In the genomic region with DNA sequence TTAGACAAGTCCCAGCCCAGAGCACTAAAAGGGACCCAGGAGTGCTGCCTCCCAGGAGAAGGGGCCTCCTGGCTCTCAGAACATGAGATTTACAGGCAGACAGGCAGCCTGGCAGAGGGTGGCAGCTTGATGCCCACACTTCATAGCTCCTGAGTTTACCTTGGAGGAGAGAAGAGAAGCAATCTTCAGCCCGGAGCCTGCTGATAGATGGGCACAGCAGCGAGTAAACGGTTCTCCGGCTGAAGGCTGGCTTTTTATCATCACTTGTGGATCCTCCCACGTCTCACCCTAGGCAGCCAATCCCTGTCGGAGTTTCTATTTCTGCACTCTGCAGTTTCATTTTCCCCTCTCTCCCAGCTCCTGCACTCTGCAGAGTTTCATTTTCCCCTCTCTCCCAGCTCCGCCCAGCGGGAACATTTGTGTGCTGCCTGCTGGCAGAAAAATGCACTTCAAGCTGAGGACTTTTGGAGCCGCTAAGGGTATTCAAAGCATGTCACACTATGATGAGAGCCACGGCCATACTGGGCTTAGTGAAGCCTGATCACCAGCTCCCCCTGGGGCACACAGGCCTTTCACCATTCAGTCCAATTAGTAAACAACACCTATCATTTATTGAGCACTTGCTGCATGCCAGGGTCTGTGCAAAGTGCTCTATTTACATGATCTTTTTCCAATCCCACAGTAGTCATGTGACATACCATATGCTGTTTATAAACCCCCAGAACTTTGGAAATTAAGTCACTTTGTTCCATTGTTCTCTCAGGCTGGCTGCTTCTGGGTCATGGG, we compare ENCODE assay signal across 8 cellular contexts. TPM values are rescaled to one million over a fixed set of nuclear protein-coding genes. Genes with fewer than 3 reads are reported as not detected.
DNase-seq lines count a peak whose midpoint lies in the region; ATAC-seq, FAIRE-seq and TF ChIP-seq lines count a peak whose summit lies in the region.

A gene with protein sequence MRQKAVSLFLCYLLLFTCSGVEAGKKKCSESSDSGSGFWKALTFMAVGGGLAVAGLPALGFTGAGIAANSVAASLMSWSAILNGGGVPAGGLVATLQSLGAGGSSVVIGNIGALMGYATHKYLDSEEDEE (minus strand): TSS at position 229 of the 786 bp plus-strand sequence. CDS start 2,878 bp downstream, outside the sequence.

- TF ChIP-seq EP300 in H1 (IDR thresholded peaks at IDR 0.05; ENCODE audit: borderline replicate concordance in 1 of 2, low read depth in 2 of 2, low read length in 2 of 2), result no peak

- H2BK12ac ChIP-seq in H1 (ENCODE audit: low read depth, low read length), result no peak within 1 kb of the TSS

- H2BK5ac ChIP-seq in H1 (ENCODE audit: low read depth, low read length), result no peak within 1 kb of the TSS
- no peak within 1 kb of the TSS for H2BK5ac ChIP-seq in mesendoderm (ENCODE audit: low read length)

- no peaks in the 10 kb centered on the region for H3K36me3 ChIP-seq in CD8-positive, alpha-beta T cell (ENCODE audit: insufficient read depth, low read length)
- no peaks in the 10 kb centered on the region for H3K36me3 ChIP-seq in H1 (ENCODE audit: control insufficient read depth in 2 of 4, insufficient read depth in 4 of 4, low read length in 3 of 4)
- no peaks in the 10 kb centered on the region for H3K36me3 ChIP-seq in mesendoderm (ENCODE audit: control insufficient read depth, insufficient read depth, low read length)

- H3K4me3 Mint-ChIP-seq in CD8-positive, alpha-beta T cell, result peak within 1 kb of the TSS; percentile 92

- H2AK5ac ChIP-seq in H1 (ENCODE audit: low read depth, low read length), result no peak within 1 kb of the TSS
- no peak within 1 kb of the TSS for H2AK5ac ChIP-seq in mesendoderm (ENCODE audit: low read length)

- H2BK20ac ChIP-seq in H1 (ENCODE audit: low read length), result peak within 1 kb of the TSS; percentile 15; the same call in 1 of the 2 replicates

- no peak within 1 kb of the TSS for H4K8ac ChIP-seq in H1 (ENCODE audit: extremely low read depth, insufficient read depth, low read length)
- no peak within 1 kb of the TSS for H4K8ac ChIP-seq in mesendoderm (ENCODE audit: low read depth, low read length)

- H4K5ac ChIP-seq in H1 (ENCODE audit: insufficient read length, low read depth, low read length), result no peak within 1 kb of the TSS
- no peak within 1 kb of the TSS for H4K5ac ChIP-seq in mesendoderm (ENCODE audit: low read length)

- H3K36me3 Mint-ChIP-seq in CD8-positive, alpha-beta T cell, result peaks cover 8% of the 10 kb centered on the region

- peak; percentile 47 to 82 (median 69) for DNase-seq in CD8-positive, alpha-beta T cell
- DNase-seq in HT-29 (ENCODE audit: low spot score), result peak; percentile 92
- peak; percentile 66 for DNase-seq in NK-92 treated with Interleukin-12 subunit alpha and Interleukin-12 subunit beta, amount 100 ng/mL, for 24 hours (lab: John Stamatoyannopoulos, UW)
- peak; percentile 44 to 72 for DNase-seq in activated CD8-positive, alpha-beta memory T cell treated with anti-CD3 and anti-CD28 coated beads for 4 hours (ENCODE audit: low read depth in 2 of 2)
- peak in 1 of 2 experiments; percentile 72 for DNase-seq in H1 (ENCODE audit: low read depth in 1 of 2, low spot score in 2 of 2)
- DNase-seq in mesendoderm, result peak; percentile 95
- DNase-seq in stimulated activated CD8-positive, alpha-beta memory T cell treated with anti-CD3 and anti-CD28 coated beads, Interleukin-15, amount 100 ng/mL, for 1 hour (ENCODE audit: low read depth), result peak; percentile 45

- peak within 1 kb of the TSS; percentile 71 for H3K4me3 ChIP-seq in CD8-positive, alpha-beta T cell (ENCODE audit: low read depth, low read length)
- peak within 1 kb of the TSS; percentile 2 to 51 (median 28); a peak in 5 of 8 replicates for H3K4me3 ChIP-seq in H1 (ENCODE audit: extremely low read depth in 1 of 4, insufficient read depth in 2 of 4, low read depth in 3 of 4, low read length in 4 of 4)
- H3K4me3 ChIP-seq in mesendoderm (ENCODE audit: low read length), result no peak within 1 kb of the TSS

- H3K4ac ChIP-seq in H1 (replicated peaks; ENCODE audit: insufficient read length, low read depth, low read length), result no peak within 1 kb of the TSS
- H3K4ac ChIP-seq in mesendoderm (ENCODE audit: low read depth, low read length), result no peak within 1 kb of the TSS

- H3K14ac ChIP-seq in H1 (ENCODE audit: insufficient read length), result no peak within 1 kb of the TSS

- peak within 1 kb of the TSS; percentile 98 for H3K27ac Mint-ChIP-seq in CD8-positive, alpha-beta T cell

- H3K9me3 Mint-ChIP-seq in CD8-positive, alpha-beta T cell, result no peaks in the 10 kb centered on the region

- peak; percentile 28 for TF ChIP-seq CTCF in CD8-positive, alpha-beta T cell (IDR thresholded peaks at IDR 0.05)
- peak in 2 of 3 experiments; percentile 15 to 43; a peak in 2 of 4 replicates for TF ChIP-seq CTCF in H1 (IDR thresholded peaks at IDR 0.05; ENCODE audit: control extremely low read depth in 1 of 3, insufficient read depth in 1 of 3, low read depth in 1 of 3, low read length in 3 of 3)

- H2BK15ac ChIP-seq in H1 (ENCODE audit: low read length) (peak within 1 kb of the TSS; percentile 2; the same call in 1 of the 2 replicates), mesendoderm (replicated peaks; ENCODE audit: low read depth) (no peak within 1 kb of the TSS)

- H3K56ac ChIP-seq in H1 (replicated peaks; ENCODE audit: insufficient read length, low read depth, low read length) (no peak within 1 kb of the TSS), mesendoderm (ENCODE audit: low read length) (peak within 1 kb of the TSS; percentile 27)

- TF ChIP-seq POLR2A in H1 (IDR thresholded peaks at IDR 0.05; ENCODE audit: control extremely low read depth in 1 of 2, low read depth in 2 of 2, low read length in 2 of 2), result no peak

- CTCF ChIA-PET in CD8-positive, alpha-beta T cell (lab: Charles Lee), result interaction anchor here (0.7 to 13.0 kb wide), 11 partner anchors 9 to 375 kb away, joined by 3 to 405 read pairs (median 4); a partner anchor contains a TSS
- CTCF ChIA-PET in H1 (lab: Charles Lee; ENCODE audit: partially characterized antibody), result interaction anchor here (0.6 to 13.1 kb wide), 16 partner anchors 9 to 373 kb away, joined by 3 to 472 read pairs (median 3); a partner anchor contains a TSS

- WGBS in H1 (ENCODE audit: extremely low coverage in 1 of 2, insufficient coverage in 1 of 2, insufficient read length in 1 of 2, insufficient replicate concordance in 2 of 2, low coverage in 1 of 2, low lambda C conversion rate in 2 of 2, missing lambda C conversion rate in 1 of 2), 2 experiments, result 12% methylated on average over 10 of the region's 10 CpGs; no CpG with 5 or more reads in 1 of the 2 experiments
- no CpG with 5 or more reads among the region's 10 CpGs for WGBS in mesendoderm (ENCODE audit: extremely low coverage, insufficient coverage, low lambda C conversion rate)

- peak within 1 kb of the TSS; percentile 62 for H3K27ac ChIP-seq in CD8-positive, alpha-beta T cell (ENCODE audit: low read depth, low read length)
- H3K27ac ChIP-seq in H1 (ENCODE audit: low read depth, low read length), result no peak within 1 kb of the TSS
- H3K27ac ChIP-seq in mesendoderm (ENCODE audit: low read depth, low read length), result no peak within 1 kb of the TSS

- TF ChIP-seq RAD21 in H1 (IDR thresholded peaks at IDR 0.05 in 1 of 2, conservative IDR thresholded peaks at IDR 0.05 in 1 of 2; ENCODE audit: low read depth in 2 of 2, low read length in 2 of 2), result peak in 1 of 2 experiments; percentile 37; a peak in 2 of 4 replicates

- no peaks in the 10 kb centered on the region for H3K27me3 ChIP-seq in CD8-positive, alpha-beta T cell (ENCODE audit: insufficient read depth, low read length)
- H3K27me3 ChIP-seq in H1 (replicated peaks in 1 of 4; ENCODE audit: control insufficient read depth in 3 of 4, extremely low read depth in 1 of 4, insufficient read depth in 3 of 4, low read length in 3 of 4) (peaks cover 0 to 7% (median 4%) of the 10 kb centered on the region in 4 experiments; a peak in 2 of 7 replicates), mesendoderm (ENCODE audit: insufficient read depth, low read length, poor library complexity) (no peaks in the 10 kb centered on the region)

- peaks cover 35% of the 10 kb centered on the region for H3K4me1 ChIP-seq in CD8-positive, alpha-beta T cell (ENCODE audit: insufficient read depth, low read length)
- H3K4me1 ChIP-seq in H1 (replicated peaks in 1 of 4; ENCODE audit: control insufficient read depth in 3 of 4, insufficient read depth in 4 of 4, low read length in 3 of 4) (peaks cover 2 to 11% (median 7%) of the 10 kb centered on the region in 4 experiments; a peak in 5 of 7 replicates), mesendoderm (ENCODE audit: control insufficient read depth, low read depth, low read length) (no peaks in the 10 kb centered on the region)

- no peak within 1 kb of the TSS for H2BK120ac ChIP-seq in H1 (replicated peaks; ENCODE audit: low read depth, low read length)
- no peak within 1 kb of the TSS for H2BK120ac ChIP-seq in mesendoderm (ENCODE audit: low read depth, low read length)

- no peaks in the 10 kb centered on the region for H3K9me3 ChIP-seq in CD8-positive, alpha-beta T cell (ENCODE audit: low read length)
- no peaks in the 10 kb centered on the region; a peak in 1 of 4 replicates for H3K9me3 ChIP-seq in H1 (ENCODE audit: insufficient read depth in 2 of 2, low read depth in 1 of 2, low read length in 1 of 2)

- intact Hi-C loops in CD8-positive, alpha-beta T cell (cut with DNase I, micrococcal nuclease), result loop anchor here (1.0 to 5.0 kb wide), 4 partner anchors 53 to 438 kb away; a partner anchor contains a TSS

- H3K9ac ChIP-seq in H1 (replicated peaks in 1 of 4; ENCODE audit: extremely low read depth in 1 of 4, low read depth in 3 of 4, low read length in 3 of 4), result no peak within 1 kb of the TSS
- peak within 1 kb of the TSS; percentile 12 for H3K9ac ChIP-seq in mesendoderm (ENCODE audit: low read length)

- no peaks in the 10 kb centered on the region for H3K79me2 ChIP-seq in H1 (ENCODE audit: control insufficient read depth in 1 of 2, insufficient read depth in 2 of 2, low read length in 2 of 2)
- no peaks in the 10 kb centered on the region for H3K79me2 ChIP-seq in mesendoderm (ENCODE audit: control insufficient read depth, insufficient read depth, low read length)

- H3K4me2 ChIP-seq in H1 (ENCODE audit: insufficient read depth in 1 of 2, low read depth in 2 of 2, low read length in 2 of 2) (peak within 1 kb of the TSS; percentile 54 to 64), mesendoderm (ENCODE audit: low read length) (peak within 1 kb of the TSS; percentile 38)

- no peaks in the 10 kb centered on the region for H3K79me1 ChIP-seq in H1 (ENCODE audit: low read depth, low read length)
- H3K79me1 ChIP-seq in mesendoderm (ENCODE audit: low read length), result no peaks in the 10 kb centered on the region

- H2AFZ ChIP-seq in H1 (ENCODE audit: low read length), result peak within 1 kb of the TSS; percentile 35

- ATAC-seq in CD8-positive, alpha-beta T cell, result peak; percentile 92
- peak; percentile 69 for ATAC-seq in GM19397 (IDR thresholded peaks at IDR 0.05; ENCODE audit: unreplicated experiment)

- H3K18ac ChIP-seq in H1 (ENCODE audit: extremely low read depth, low read length) (no peak within 1 kb of the TSS), mesendoderm (ENCODE audit: low read length) (no peak within 1 kb of the TSS)

- no peaks in the 10 kb centered on the region for H3K27me3 Mint-ChIP-seq in CD8-positive, alpha-beta T cell (ENCODE audit: low read depth)

- no peaks in the 10 kb centered on the region for H4K20me1 ChIP-seq in H1 (replicated peaks in 1 of 2; ENCODE audit: control insufficient read depth in 1 of 2, insufficient read depth in 2 of 2, low read length in 2 of 2)

- peak; percentile 39 for FAIRE-seq in H1 (lab: Jason Lieb, UNC)

- POLR2A ChIA-PET in CD8-positive, alpha-beta T cell (lab: Charles Lee), result interaction anchor here (0.7 to 4.1 kb wide), 13 partner anchors 9 to 1141 kb away, joined by 3 to 30 read pairs (median 3); a partner anchor contains a TSS
- POLR2A ChIA-PET in H1 (lab: Charles Lee; ENCODE audit: partially characterized antibody), result interaction anchor here (0.7 to 1.6 kb wide), 6 partner anchors 9 to 160 kb away, joined by 3 to 5 read pairs (median 4); a partner anchor contains a TSS

- H3K23ac ChIP-seq in H1 (ENCODE audit: insufficient read length), result no peak within 1 kb of the TSS
- H3K23ac ChIP-seq in mesendoderm (ENCODE audit: low read length), result no peak within 1 kb of the TSS

- no peak within 1 kb of the TSS for H4K91ac ChIP-seq in H1 (replicated peaks; ENCODE audit: insufficient read length, low read length)

- H3K23me2 ChIP-seq in H1 (ENCODE audit: low read depth, low read length), result peaks cover 2% of the 10 kb centered on the region; the same call in 1 of the 2 replicates

- peaks cover 42% of the 10 kb centered on the region for H3K4me1 Mint-ChIP-seq in CD8-positive, alpha-beta T cell (ENCODE audit: low read depth)

RNA-seq across cellular contexts. Expression of the gene that starts here (rescaled TPM):
- total RNA-seq in CD8-positive, alpha-beta T cell, result 10 to 100 TPM; 24.8 to 25.1 TPM
- total RNA-seq in HT-29 (2014; rRNA removed; shearing (Covaris generic)), result 84.5 and 178 TPM in 2 replicates
- total RNA-seq in H1 (2021; fragmentation: NEBNext Ultra II Directional; extraction: Animal tissue kit (Norgen Biotek cat#: 25700)), result 4.9 and 6.1 TPM in 2 replicates
- polyA plus RNA-seq in H1 (2011; rRNA removed), result 13.0 and 13.2 TPM in 2 replicates
- polyA plus RNA-seq in H1 (2011; cell fraction: cytosol; rRNA removed), result 12.3 TPM
- polyA plus RNA-seq in H1 (2011; cell fraction: nucleus; rRNA removed), result 8.3 TPM
- polyA plus RNA-seq in H1 (2012, experiment 1 of 2), result 9.7 to 19.5 TPM (median 15.7 TPM) in 4 replicates
- 15.5 TPM for polyA plus RNA-seq in H1 (2012, experiment 2 of 2)
- 9.2 TPM for polyA plus RNA-seq in H1 (2013, experiment 1 of 2)
- 11.9 TPM for polyA plus RNA-seq in H1 (2013, experiment 2 of 2)
- polyA minus RNA-seq in H1 (2011; rRNA and poly(A)+ RNA removed), result 0.79 and 1.7 TPM in 2 replicates
- polyA minus RNA-seq in H1 (2011; cell fraction: cytosol; rRNA and poly(A)+ RNA removed), result 2.9 TPM
- polyA minus RNA-seq in H1 (2011; cell fraction: nucleus; rRNA and poly(A)+ RNA removed), result 1.9 TPM
- 1.1 TPM for polyA plus RNA-seq in mesendoderm (2013, experiment 1 of 2)
- polyA plus RNA-seq in mesendoderm (2013, experiment 2 of 2), result 1.4 TPM
